Comparison of ENCODE assay signal across 32 cellular contexts in genomic region chr3:126459111-126459762, GRCh38. TPM values are rescaled to one million over a fixed set of nuclear protein-coding genes. Genes with fewer than 3 reads are reported as not detected.
"Had no signal": no experiment of that assay in that cellular context is flagged by ENCODE, and none has a peak within 500 bp of the region (broad histone marks: within the 10 kb centered on the region; RNA-seq: fewer than 3 reads in every experiment).

No MANE protein-coding gene starts in this region.

- ATAC-seq: activated CD8-positive, alpha-beta memory T cell treated with anti-CD3 and anti-CD28 coated beads, Interleukin-2, amount 10 ng/mL, durations not matched to agents 7 days and 5 days; activated CD8-positive, alpha-beta T cell treated with anti-CD3 and anti-CD28 coated beads for 36 hours; left ventricle myocardium superior had no signal

- H3K4me2 ChIP-seq: hepatocyte, smooth muscle cell had no signal

- H3K9me3 ChIP-seq: colonic mucosa, sigmoid colon, tibial nerve, uterus had no signal

- H2AFZ ChIP-seq: hepatocyte had no signal

- DNase-seq: activated CD4-positive, alpha-beta T cell treated with anti-CD3 and anti-CD28 coated beads, Interleukin-2, amount 50 U/mL, for 1 hour; activated CD8-positive, alpha-beta memory T cell treated with anti-CD3 and anti-CD28 coated beads, Interleukin-2, amount 10 ng/mL, durations not matched to agents 7 days and 5 days; activated CD8-positive, alpha-beta T cell treated with anti-CD3 and anti-CD28 coated beads for 36 hours; activated T-cell treated with anti-CD3 and anti-CD28 coated beads, Interleukin-2, amount 50 U/mL, for 48 hours; cerebellar nuclear complex; colonic mucosa; dorsolateral prefrontal cortex; effector memory CD4-positive, alpha-beta T cell; left ventricle myocardium superior; naive B cell; occipital lobe; stimulated activated naive CD4-positive, alpha-beta T cell treated with Interleukin-2 at 50 U/mL for 16 hours; SW 1271; T1000; WERI-Rb-1 had no signal

- H3K27ac ChIP-seq: cardiac muscle cell, colonic mucosa, dorsolateral prefrontal cortex, hepatocyte, sigmoid colon, tibial nerve, uterus, WERI-Rb-1 had no signal

- H3K4me1 Mint-ChIP-seq: activated CD8-positive, alpha-beta memory T cell treated with anti-CD3 and anti-CD28 coated beads, Interleukin-2, amount 10 ng/mL, durations not matched to agents 7 days and 5 days; mesothelial cell of epicardium had no signal

- FAIRE-seq: frontal cortex had no signal

- H3K9me3 Mint-ChIP-seq: activated CD8-positive, alpha-beta T cell treated with anti-CD3 and anti-CD28 coated beads for 36 hours; activated T-helper 2 cell treated with anti-CD3 and anti-CD28 coated beads, Interferon-gamma antibody, Interleukin-2, Interleukin-4, amounts not matched to agents 10 μg/mL and 5 μg/mL and 100 μg/mL, durations not matched to agents 14 hours and 24 hours and 36 hours; brain; mesothelial cell of epicardium; naive B cell; neural crest cell; T-helper 1 cell treated with Interleukin-12 subunit alpha and Interleukin-12 subunit beta and Interleukin-4 antibody, amounts not matched to agents 30 μg/mL and 1 μg/mL, for 36 hours had no signal

- H3K36me3 ChIP-seq: uterus had no signal

- H3K4me3 Mint-ChIP-seq: activated CD8-positive, alpha-beta memory T cell treated with anti-CD3 and anti-CD28 coated beads, Interleukin-2, amount 10 ng/mL, durations not matched to agents 7 days and 5 days; activated CD8-positive, alpha-beta T cell treated with anti-CD3 and anti-CD28 coated beads for 36 hours; activated naive CD8-positive, alpha-beta T cell; brain; mesothelial cell of epicardium; naive B cell; neural crest cell; T-helper 1 cell treated with Interleukin-12 subunit alpha and Interleukin-12 subunit beta and Interleukin-4 antibody, amounts not matched to agents 30 μg/mL and 1 μg/mL, for 36 hours had no signal

- H3K4me3 ChIP-seq: cardiac muscle cell, colonic mucosa, dorsolateral prefrontal cortex, hepatocyte, sigmoid colon, smooth muscle cell, tibial nerve, uterus had no signal

- H3K27me3 ChIP-seq: cardiac muscle cell, colonic mucosa, dorsolateral prefrontal cortex, hepatocyte, sigmoid colon, tibial nerve, uterus had no signal

- H3K27ac Mint-ChIP-seq: activated CD8-positive, alpha-beta memory T cell treated with anti-CD3 and anti-CD28 coated beads, Interleukin-2, amount 10 ng/mL, durations not matched to agents 7 days and 5 days; activated CD8-positive, alpha-beta T cell treated with anti-CD3 and anti-CD28 coated beads for 36 hours; activated naive CD8-positive, alpha-beta T cell; activated T-helper 2 cell treated with anti-CD3 and anti-CD28 coated beads, Interferon-gamma antibody, Interleukin-2, Interleukin-4, amounts not matched to agents 10 μg/mL and 5 μg/mL and 100 μg/mL, durations not matched to agents 14 hours and 24 hours and 36 hours; brain; mesothelial cell of epicardium; T-helper 1 cell treated with Interleukin-12 subunit alpha and Interleukin-12 subunit beta and Interleukin-4 antibody, amounts not matched to agents 30 μg/mL and 1 μg/mL, for 36 hours had no signal

- H3K4me1 ChIP-seq: colonic mucosa, sigmoid colon, uterus had no signal

RNA-seq across cellular contexts. Expression of gene UROC1, which starts 58.3 kb away (rescaled TPM):
- total RNA-seq: activated CD8-positive, alpha-beta memory T cell treated with anti-CD3 and anti-CD28 coated beads, Interleukin-2, amount 10 ng/mL, durations not matched to agents 7 days and 5 days; activated CD8-positive, alpha-beta T cell treated with anti-CD3 and anti-CD28 coated beads for 36 hours; activated T-helper 2 cell treated with anti-CD3 and anti-CD28 coated beads, Interferon-gamma antibody, Interleukin-2, Interleukin-4, amounts not matched to agents 10 μg/mL and 5 μg/mL and 100 μg/mL, durations not matched to agents 14 hours and 24 hours and 36 hours; aorta; cardiac muscle cell; colonic mucosa; epithelial cell of proximal tubule; frontal cortex; left ventricle myocardium superior; mesothelial cell of epicardium; neural crest cell; occipital lobe; sigmoid colon; smooth muscle cell; temporal lobe; tibial nerve had no signal
- polyA plus RNA-seq: adipose tissue, aorta, cardiac muscle cell, smooth muscle cell had no signal
